In the genomic region with DNA sequence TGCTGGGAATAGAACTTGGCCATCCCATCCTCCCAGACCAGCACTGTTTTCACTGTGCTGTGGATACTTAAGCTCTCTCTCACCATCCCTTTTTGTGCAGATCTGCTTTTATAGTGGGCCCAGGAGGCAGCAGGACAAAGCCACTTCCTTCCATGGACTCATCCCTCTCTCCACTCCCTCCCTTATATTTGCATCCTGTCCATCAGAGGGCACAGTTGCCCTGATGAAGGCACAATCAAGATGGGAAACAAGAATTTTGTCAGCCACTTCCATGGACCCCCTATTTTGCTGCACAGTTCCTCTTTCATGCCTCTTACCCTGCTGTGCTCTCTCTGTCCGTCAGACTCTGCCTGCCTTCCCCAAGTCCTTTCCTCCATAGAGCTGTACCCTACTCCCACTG, we compare ENCODE assay signal across 20 cellular contexts.
DNase-seq lines count a peak whose midpoint lies in the region; TF ChIP-seq lines count a peak whose summit lies in the region.
"Had no signal": no experiment of that assay in that cellular context is flagged by ENCODE, and none has a peak within 500 bp of the region (broad histone marks: within the 10 kb centered on the region; RNA-seq: fewer than 3 reads in every experiment).

No MANE protein-coding gene starts in this region.

- no peaks in the 10 kb centered on the region for H3K79me2 ChIP-seq in mammary epithelial cell (ENCODE audit: insufficient read depth, low read length)
- H3K79me2 ChIP-seq: hepatocyte had no signal

- in situ Hi-C loops in mammary epithelial cell (cut with MboI; ENCODE audit: low sequenced_read_pairs in 2 of 2), result no loop called here

- no peaks in the 10 kb centered on the region for H3K27me3 ChIP-seq in breast epithelium
- H3K27me3 ChIP-seq in mammary epithelial cell (ENCODE audit: insufficient read depth, low read length), result no peaks in the 10 kb centered on the region
- H3K27me3 ChIP-seq in WERI-Rb-1 (ENCODE audit: insufficient read depth, low read depth, severe bottlenecking), result no peaks in the 10 kb centered on the region
- H3K27me3 ChIP-seq: ascending aorta, hepatocyte had no signal

- H3K27ac ChIP-seq in breast epithelium (peak overlapping the region; percentile 68 to 75), mammary epithelial cell (ENCODE audit: insufficient read depth, low read depth, low read length) (no peak overlapping the region), WERI-Rb-1 (no peak overlapping the region)
- H3K27ac ChIP-seq: ascending aorta, hepatocyte, lower lobe of right lung, spleen had no signal

- no peak overlapping the region for H3K4me2 ChIP-seq in mammary epithelial cell (ENCODE audit: insufficient read depth, low read depth, low read length)
- H3K4me2 ChIP-seq: hepatocyte had no signal

- H2AFZ ChIP-seq in mammary epithelial cell (ENCODE audit: low read depth, low read length), result no peak overlapping the region
- H2AFZ ChIP-seq: hepatocyte had no signal

- H3K9me3 ChIP-seq in breast epithelium, result no peaks in the 10 kb centered on the region
- H3K9me3 ChIP-seq in mammary epithelial cell (replicated peaks; ENCODE audit: insufficient read depth, low read length), result no peaks in the 10 kb centered on the region
- H3K9me3 ChIP-seq in WERI-Rb-1 (ENCODE audit: severe bottlenecking), result no peaks in the 10 kb centered on the region
- H3K9me3 ChIP-seq: ascending aorta, lower lobe of right lung, spleen had no signal

- intact Hi-C loops in breast epithelium (cut with DNase I; ENCODE audit: low total_unique reads) (no loop called here), mammary epithelial cell (cut with micrococcal nuclease) (no loop called here)

- DNase-seq in breast epithelium (ENCODE audit: low spot score in 2 of 2) (no peak), mammary epithelial cell (no peak), WERI-Rb-1 (no peak), left kidney (ENCODE audit: low read depth, low spot score) (peak; percentile 54), amniotic stem cell (lab: John Stamatoyannopoulos, UW) (no peak), GM19238 (ENCODE audit: insufficient read length, low spot score) (no peak), NCI-H510A treated with DMSO at 0.1 percent for 48 hours (lab: John Stamatoyannopoulos, UW) (no peak)
- no peak for DNase-seq in stimulated activated CD8-positive, alpha-beta memory T cell treated with anti-CD3 and anti-CD28 coated beads, Interleukin-4, amount 100 ng/mL, for 48 hours
- DNase-seq: ACHN; activated CD4-positive, alpha-beta memory T cell treated with anti-CD3 and anti-CD28 coated beads for 36 hours; activated naive CD4-positive, alpha-beta T cell; CD8-positive, alpha-beta T cell; DND-41; lower lobe of right lung; NCI-H524 treated with DMSO at 0.1 percent for 48 hours; OCI-M1; spleen; T-helper 17 cell had no signal

- dilution Hi-C loops in mammary epithelial cell (cut with HindIII; ENCODE audit: low sequenced_read_pairs), result no loop called here

- no peaks in the 10 kb centered on the region for H4K20me1 ChIP-seq in mammary epithelial cell (ENCODE audit: insufficient read depth, low read length)

- H3K4me1 ChIP-seq in breast epithelium, result no peaks in the 10 kb centered on the region
- no peaks in the 10 kb centered on the region for H3K4me1 ChIP-seq in mammary epithelial cell (ENCODE audit: insufficient read depth, low read length)
- H3K4me1 ChIP-seq: ascending aorta, lower lobe of right lung, spleen had no signal

- H3K36me3 ChIP-seq in breast epithelium, result no peaks in the 10 kb centered on the region
- no peaks in the 10 kb centered on the region for H3K36me3 ChIP-seq in mammary epithelial cell (ENCODE audit: insufficient read depth, low read length)
- no peaks in the 10 kb centered on the region for H3K36me3 ChIP-seq in WERI-Rb-1
- H3K36me3 ChIP-seq: ascending aorta, lower lobe of right lung, spleen had no signal

- no peak for TF ChIP-seq POLR2A in breast epithelium (IDR thresholded peaks at IDR 0.05)

- H3K9ac ChIP-seq in mammary epithelial cell (ENCODE audit: insufficient read depth, low read length), result no peak overlapping the region

- WGBS in mammary epithelial cell (ENCODE audit: low coverage, missing lambda C conversion rate), result 100% methylated on average over 1 of the region's 1 CpG

- TF ChIP-seq CTCF in breast epithelium (IDR thresholded peaks at IDR 0.05) (no peak), mammary epithelial cell (conservative IDR thresholded peaks at IDR 0.05 in 1 of 2, IDR thresholded peaks at IDR 0.05 in 1 of 2; ENCODE audit: extremely low read depth in 1 of 2, insufficient read depth in 1 of 2, low read depth in 1 of 2, low read length in 2 of 2) (no peak), WERI-Rb-1 (IDR thresholded peaks at IDR 0.05; ENCODE audit: low read depth, low read length) (0 out of 2 replicates have a peak, but pooled peaks have one; percentile 10)

- H3K4me3 ChIP-seq in breast epithelium (no peak overlapping the region), mammary epithelial cell (replicated peaks in 1 of 3; ENCODE audit: insufficient read depth in 1 of 3, low read depth in 2 of 3, low read length in 3 of 3) (no peak overlapping the region), WERI-Rb-1 (ENCODE audit: low read depth, low read length) (no peak overlapping the region)
- H3K4me3 ChIP-seq: ascending aorta, hepatocyte, lower lobe of right lung, spleen had no signal

- BruUV-seq in mammary epithelial cell (replicated peaks; lab: Mats Ljungman, UMichigan), result no TSS peak

- CTCF ChIA-PET in mammary epithelial cell (lab: Charles Lee; ENCODE audit: low non-redundant PET), result no interaction called here

Comparison
In these comparisons a context has a peak if more than half of its experiments do, and no peak if none do; other contexts are left out.
1. H3K27ac ChIP-seq: peak in breast epithelium (2 of 2); none in mammary epithelial cell (single experiment) and WERI-Rb-1 (single experiment).